Comparison of ENCODE assay signal across 16 cellular contexts in genomic region chr6:62441182-62441581, GRCh38.
A peak's percentile ranks its signal among the peaks of the same experiment; 100 is the strongest.
DNase-seq lines count a peak whose midpoint lies in the region; ATAC-seq and TF ChIP-seq lines count a peak whose summit lies in the region.
"Had no signal": no experiment of that assay in that cellular context is flagged by ENCODE, and none has a peak within 500 bp of the region (broad histone marks: within the 10 kb centered on the region; RNA-seq: fewer than 3 reads in every experiment).

No MANE protein-coding gene starts in this region.

- H3K27me3 Mint-ChIP-seq in glutamatergic neuron (ENCODE audit: unreplicated experiment) (no peaks in the 10 kb centered on the region), neural progenitor cell (ENCODE audit: insufficient read depth, low read depth) (peaks cover 2% of the 10 kb centered on the region)
- no peaks in the 10 kb centered on the region for H3K27me3 Mint-ChIP-seq in activated T-helper 2 cell treated with anti-CD3 and anti-CD28 coated beads, Interferon-gamma antibody, Interleukin-2, Interleukin-4, amounts not matched to agents 10 μg/mL and 5 μg/mL and 100 μg/mL, durations not matched to agents 14 hours and 24 hours and 36 hours (ENCODE audit: low read depth)
- H3K27me3 Mint-ChIP-seq: CD4-positive, alpha-beta memory T cell had no signal

- H3K9ac ChIP-seq in neural progenitor cell (no peak overlapping the region), colonic mucosa (ENCODE audit: low read depth in 2 of 2, low read length in 2 of 2) (no peak overlapping the region)
- H3K9ac ChIP-seq: BLaER1 had no signal

- peaks cover 9% of the 10 kb centered on the region for H3K4me1 Mint-ChIP-seq in glutamatergic neuron (ENCODE audit: low read depth, unreplicated experiment)
- H3K4me1 Mint-ChIP-seq in neural progenitor cell: no peaks in the 10 kb centered on the region
- H3K4me1 Mint-ChIP-seq in activated T-helper 2 cell treated with anti-CD3 and anti-CD28 coated beads, Interferon-gamma antibody, Interleukin-2, Interleukin-4, amounts not matched to agents 10 μg/mL and 5 μg/mL and 100 μg/mL, durations not matched to agents 14 hours and 24 hours and 36 hours (ENCODE audit: low read depth): no peaks in the 10 kb centered on the region
- H3K4me1 Mint-ChIP-seq: CD14-positive monocyte; CD4-positive, alpha-beta memory T cell; GM23338 had no signal

- H4K20me1 ChIP-seq in neural progenitor cell (ENCODE audit: low read depth): no peaks in the 10 kb centered on the region
- H4K20me1 ChIP-seq: BLaER1 had no signal

- H3K27me3 ChIP-seq in neural progenitor cell (no peaks in the 10 kb centered on the region), colonic mucosa (no peaks in the 10 kb centered on the region)
- H3K27me3 ChIP-seq: BLaER1 had no signal

- H3K36me3 ChIP-seq in neural progenitor cell (no peaks in the 10 kb centered on the region), colonic mucosa (no peaks in the 10 kb centered on the region)
- H3K36me3 ChIP-seq: BLaER1 had no signal

- H2AFZ ChIP-seq in neural progenitor cell (replicated peaks): peak overlapping the region; percentile 26
- H2AFZ ChIP-seq: GM23338 had no signal

- H3K27ac Mint-ChIP-seq in glutamatergic neuron (ENCODE audit: unreplicated experiment): no peak overlapping the region
- no peak overlapping the region for H3K27ac Mint-ChIP-seq in neural progenitor cell
- no peak overlapping the region for H3K27ac Mint-ChIP-seq in activated T-helper 2 cell treated with anti-CD3 and anti-CD28 coated beads, Interferon-gamma antibody, Interleukin-2, Interleukin-4, amounts not matched to agents 10 μg/mL and 5 μg/mL and 100 μg/mL, durations not matched to agents 14 hours and 24 hours and 36 hours
- H3K27ac Mint-ChIP-seq: CD14-positive monocyte; CD4-positive, alpha-beta memory T cell; GM23338 had no signal

- ATAC-seq in Right ventricle myocardium inferior: no peak
- ATAC-seq: GM23338 had no signal

- no peaks in the 10 kb centered on the region for H3K79me2 ChIP-seq in neural progenitor cell (ENCODE audit: low read depth)

- no peaks in the 10 kb centered on the region for H3F3A ChIP-seq in neural progenitor cell (ENCODE audit: low read depth)

- H3K36me3 Mint-ChIP-seq in glutamatergic neuron (ENCODE audit: unreplicated experiment) (peaks cover 13% of the 10 kb centered on the region), neural progenitor cell (no peaks in the 10 kb centered on the region)
- no peaks in the 10 kb centered on the region for H3K36me3 Mint-ChIP-seq in activated T-helper 2 cell treated with anti-CD3 and anti-CD28 coated beads, Interferon-gamma antibody, Interleukin-2, Interleukin-4, amounts not matched to agents 10 μg/mL and 5 μg/mL and 100 μg/mL, durations not matched to agents 14 hours and 24 hours and 36 hours (ENCODE audit: low read depth)
- H3K36me3 Mint-ChIP-seq: CD14-positive monocyte; CD4-positive, alpha-beta memory T cell had no signal

- TF ChIP-seq CTCF in glutamatergic neuron (IDR thresholded peaks at IDR 0.05; ENCODE audit: partially characterized antibody, unreplicated experiment) (no peak), neural progenitor cell (IDR thresholded peaks at IDR 0.05) (no peak), colonic mucosa (IDR thresholded peaks at IDR 0.05) (no peak)

- H3K27ac ChIP-seq in neural progenitor cell: no peak overlapping the region
- H3K27ac ChIP-seq in colonic mucosa: no peak overlapping the region
- H3K27ac ChIP-seq: BLaER1 had no signal

- peak; percentile 37 for DNase-seq in Right ventricle myocardium inferior (ENCODE audit: missing footprints)
- no peak for DNase-seq in cardiac septum (ENCODE audit: low spot score)
- DNase-seq in glutamatergic neuron: peak; percentile 23
- no peak for DNase-seq in neural progenitor cell (ENCODE audit: low spot score)
- no peak for DNase-seq in colonic mucosa
- DNase-seq in NCI-H226: no peak
- DNase-seq in activated T-helper 2 cell treated with anti-CD3 and anti-CD28 coated beads, Interferon-gamma antibody, Interleukin-2, Interleukin-4, amounts not matched to agents 10 μg/mL and 5 μg/mL and 100 μg/mL, durations not matched to agents 14 hours and 24 hours and 36 hours (ENCODE audit: low spot score): no peak
- DNase-seq: 8988T; CD4-positive, alpha-beta memory T cell; DMS153; DMS79; GF-D8; HCEC 1CT had no signal

- no peak overlapping the region for H3K4me2 ChIP-seq in neural progenitor cell
- H3K4me2 ChIP-seq: BLaER1, GM23338 had no signal

- intact Hi-C loops in Right ventricle myocardium inferior (cut with DNase I) (no loop called here), cardiac septum (cut with DNase I) (no loop called here), colonic mucosa (cut with DNase I) (no loop called here)
- intact Hi-C loops in activated T-helper 2 cell treated with anti-CD3 and anti-CD28 coated beads, Interferon-gamma antibody, Interleukin-2, Interleukin-4, amounts not matched to agents 10 μg/mL and 5 μg/mL and 100 μg/mL, durations not matched to agents 14 hours and 24 hours and 36 hours (cut with micrococcal nuclease): no loop called here

- H3K4me1 ChIP-seq in neural progenitor cell (no peaks in the 10 kb centered on the region), colonic mucosa (no peaks in the 10 kb centered on the region)
- H3K4me1 ChIP-seq: BLaER1 had no signal

- no peak overlapping the region for H3K4me3 ChIP-seq in neural progenitor cell
- no peak overlapping the region for H3K4me3 ChIP-seq in colonic mucosa
- H3K4me3 ChIP-seq: BLaER1, GM23338 had no signal

- H3K4me3 Mint-ChIP-seq in glutamatergic neuron (ENCODE audit: unreplicated experiment): no peak overlapping the region
- no peak overlapping the region for H3K4me3 Mint-ChIP-seq in neural progenitor cell
- H3K4me3 Mint-ChIP-seq in activated T-helper 2 cell treated with anti-CD3 and anti-CD28 coated beads, Interferon-gamma antibody, Interleukin-2, Interleukin-4, amounts not matched to agents 10 μg/mL and 5 μg/mL and 100 μg/mL, durations not matched to agents 14 hours and 24 hours and 36 hours (ENCODE audit: low read depth): no peak overlapping the region
- H3K4me3 Mint-ChIP-seq: CD14-positive monocyte; CD4-positive, alpha-beta memory T cell; GM23338 had no signal

- H3K9me3 ChIP-seq in neural progenitor cell (ENCODE audit: low read depth): peaks cover 4% of the 10 kb centered on the region
- no peaks in the 10 kb centered on the region for H3K9me3 ChIP-seq in colonic mucosa

- peaks cover 8% of the 10 kb centered on the region for H3K9me3 Mint-ChIP-seq in glutamatergic neuron (ENCODE audit: unreplicated experiment)
- H3K9me3 Mint-ChIP-seq in neural progenitor cell: peaks cover 8% of the 10 kb centered on the region
- peaks cover 47% of the 10 kb centered on the region for H3K9me3 Mint-ChIP-seq in activated T-helper 2 cell treated with anti-CD3 and anti-CD28 coated beads, Interferon-gamma antibody, Interleukin-2, Interleukin-4, amounts not matched to agents 10 μg/mL and 5 μg/mL and 100 μg/mL, durations not matched to agents 14 hours and 24 hours and 36 hours

Comparison
In these comparisons a context has a peak if more than half of its experiments do, and no peak if none do; other contexts are left out.
1. DNase-seq: peak in Right ventricle myocardium inferior (single experiment) and glutamatergic neuron (single experiment); none in cardiac septum (single experiment), neural progenitor cell (single experiment), colonic mucosa (single experiment), NCI-H226 (single experiment) and activated T-helper 2 cell treated with anti-CD3 and anti-CD28 coated beads, Interferon-gamma antibody, Interleukin-2, Interleukin-4, amounts not matched to agents 10 μg/mL and 5 μg/mL and 100 μg/mL, durations not matched to agents 14 hours and 24 hours and 36 hours (single experiment).